12 cellular contexts compared by ENCODE assay signal in the genomic region with DNA sequence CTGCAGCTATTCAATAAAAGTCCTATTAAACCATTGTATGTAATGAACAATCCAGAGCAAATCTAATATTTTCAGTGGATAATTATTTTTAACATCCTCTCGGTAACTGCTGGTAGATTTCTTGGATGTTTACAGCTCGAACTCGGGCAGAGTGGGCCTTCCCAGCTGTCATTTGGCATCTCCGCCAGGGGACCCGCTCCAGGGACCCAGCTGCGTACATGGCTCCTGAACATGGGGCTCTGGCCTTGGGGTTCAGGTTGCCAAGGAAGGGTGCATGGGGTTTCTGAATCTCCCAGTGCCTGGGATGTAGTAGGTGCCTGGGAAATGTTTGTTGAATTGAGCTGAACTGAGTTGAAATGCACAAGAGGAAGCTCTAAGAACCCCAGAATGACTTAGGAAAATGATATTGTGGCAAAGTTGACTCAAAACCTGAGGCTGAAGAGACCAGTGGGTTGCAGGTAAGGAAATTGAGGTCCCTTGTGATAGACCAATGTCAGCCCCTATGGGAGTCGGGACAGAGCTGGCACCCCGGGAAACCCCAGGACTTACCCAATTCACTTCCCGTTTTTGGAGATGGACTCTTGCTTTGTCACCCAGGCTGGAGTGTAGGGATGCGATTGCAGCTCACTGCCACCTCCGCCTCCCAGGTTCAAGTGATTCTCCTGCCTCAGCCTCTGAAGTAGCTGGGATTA.
DNase-seq lines count a peak whose midpoint lies in the region; ATAC-seq, FAIRE-seq and TF ChIP-seq lines count a peak whose summit lies in the region.
"Had no signal": no experiment of that assay in that cellular context is flagged by ENCODE, and none has a peak within 500 bp of the region (broad histone marks: within the 10 kb centered on the region; RNA-seq: fewer than 3 reads in every experiment).

No MANE protein-coding gene starts in this region.

- TF ChIP-seq POLR2A in heart left ventricle (IDR thresholded peaks at IDR 0.05) = no peak
- TF ChIP-seq POLR2A in tibial nerve (IDR thresholded peaks at IDR 0.05) = no peak
- no peak for TF ChIP-seq POLR2A in HepG2 (IDR thresholded peaks at IDR 0.05; ENCODE audit: insufficient read depth in 1 of 2, low read depth in 2 of 2, low read length in 2 of 2)

- H3K36me3 ChIP-seq in heart left ventricle (no peaks in the 10 kb centered on the region), adipocyte (ENCODE audit: control insufficient read depth, insufficient read depth, low read length, severe bottlenecking) (no peaks in the 10 kb centered on the region), muscle layer of duodenum (ENCODE audit: control insufficient read depth in 1 of 2, insufficient read depth in 2 of 2, low read length in 2 of 2) (no peaks in the 10 kb centered on the region), tibial nerve (no peaks in the 10 kb centered on the region), HepG2 (replicated peaks in 1 of 2; ENCODE audit: control insufficient read depth in 1 of 2, insufficient read depth in 2 of 2, low read length in 2 of 2) (peaks cover 0 to 3% of the 10 kb centered on the region in 2 experiments; a peak in 1 of 5 replicates)

- peak overlapping the region in 9 of 12 donors; percentile 26 to 70 (median 52) for H3K27ac ChIP-seq in heart left ventricle
- no peak overlapping the region for H3K27ac ChIP-seq in muscle layer of duodenum (ENCODE audit: low read length)
- peak overlapping the region in 3 of 4 donors; percentile 15 to 70 (median 66) for H3K27ac ChIP-seq in tibial nerve
- H3K27ac ChIP-seq in HepG2 (ENCODE audit: extremely low read length, insufficient read depth, low read length) = no peak overlapping the region

- peak overlapping the region in 6 of 12 donors; percentile 28 to 43 (median 33) for H3K4me3 ChIP-seq in heart left ventricle
- H3K4me3 ChIP-seq in adipocyte (ENCODE audit: low read length) = peak overlapping the region; percentile 74
- H3K4me3 ChIP-seq in muscle layer of duodenum (ENCODE audit: low read depth in 1 of 2, low read length in 2 of 2) = peak overlapping the region; percentile 30 to 58
- peak overlapping the region in 1 of 4 donors; percentile 35 for H3K4me3 ChIP-seq in tibial nerve
- H3K4me3 ChIP-seq in HepG2 (replicated peaks in 1 of 3; ENCODE audit: insufficient read depth in 1 of 3, low read depth in 2 of 3, low read length in 3 of 3) = no peak overlapping the region
- H3K4me3 ChIP-seq: A549 had no signal

- no peak overlapping the region for H2AFZ ChIP-seq in HepG2 (ENCODE audit: low read length)

- POLR2A ChIA-PET in HepG2 (lab: Yijun Ruan, JAX) = no interaction called here

- no peaks in the 10 kb centered on the region for H3K79me2 ChIP-seq in HepG2 (ENCODE audit: insufficient read depth, low read length)

- in situ Hi-C loops in HepG2 (cut with HindIII; ENCODE audit: extremely low pct_ligation_motif_present, low pct_unique_long_range_greater_than_20kb) = no loop called here

- no TSS peak for BruUV-seq in HepG2 (replicated peaks; lab: Mats Ljungman, UMichigan)

- H4K20me1 ChIP-seq in HepG2 (ENCODE audit: insufficient read depth, low read length) = no peaks in the 10 kb centered on the region

- H3K27me3 ChIP-seq in heart left ventricle (no peaks in the 10 kb centered on the region), adipocyte (replicated peaks; ENCODE audit: control insufficient read depth, insufficient read depth, low read length) (no peaks in the 10 kb centered on the region), muscle layer of duodenum (ENCODE audit: low read depth, low read length) (no peaks in the 10 kb centered on the region), tibial nerve (no peaks in the 10 kb centered on the region), HepG2 (ENCODE audit: control insufficient read depth in 1 of 2, insufficient read depth in 2 of 2, low read length in 2 of 2) (no peaks in the 10 kb centered on the region)
- H3K27me3 ChIP-seq: spleen had no signal

- no peak for FAIRE-seq in HepG2 (lab: Jason Lieb, UNC)
- FAIRE-seq: A549 had no signal

- CTCF ChIA-PET in HepG2 (lab: Yijun Ruan, JAX; ENCODE audit: low intra/inter-chr PET ratio, low total read pairs) = no interaction called here

- H3K9ac ChIP-seq in adipocyte (ENCODE audit: low read length) (peak overlapping the region; percentile 17), HepG2 (ENCODE audit: insufficient read depth, low read depth, low read length) (no peak overlapping the region)

- WGBS in heart left ventricle, 4 donors = 75 to 81% (median 80%) methylated on average over 11 of the region's 11 CpGs
- 68% methylated on average over 11 of the region's 11 CpGs for WGBS in tibial nerve, 2 donors
- WGBS in HepG2 (ENCODE audit: low lambda C conversion rate) = 90% methylated on average over 11 of the region's 11 CpGs

- no peak for TF ChIP-seq RAD21 in HepG2 (CRISPR knock-in tag; IDR thresholded peaks at IDR 0.05)

- TF ChIP-seq CTCF in heart left ventricle (IDR thresholded peaks at IDR 0.05) (no peak), tibial nerve (IDR thresholded peaks at IDR 0.05) (no peak), HepG2 (CRISPR knock-in tag; IDR thresholded peaks at IDR 0.05) (no peak)

- intact Hi-C loops in heart left ventricle (cut with DNase I) = no loop called here
- intact Hi-C loops in Right ventricle myocardium superior (cut with DNase I) = no loop called here
- intact Hi-C loops in HepG2 (cut with micrococcal nuclease; ENCODE audit: unreplicated experiment) = no loop called here

- DNase-seq in heart left ventricle (no peak), Right ventricle myocardium superior (no peak), adipocyte (ENCODE audit: low read depth) (no peak), tibial nerve (ENCODE audit: low spot score in 2 of 2) (no peak), HepG2 (ENCODE audit: low spot score) (no peak), iPS-NIHi7 (ENCODE audit: extremely low spot score) (no peak), hippocampal formation (lab: John Stamatoyannopoulos, UW) (no peak)
- DNase-seq: activated CD4-positive, alpha-beta memory T cell treated with anti-CD3 and anti-CD28 coated beads, Interleukin-2, amount 10 ng/mL, durations not matched to agents 7 days and 5 days; activated gamma-delta T cell; spleen had no signal

- ATAC-seq in heart left ventricle (no peak), Right ventricle myocardium superior (ENCODE audit: poor library complexity) (no peak), HepG2 (no peak)
- ATAC-seq: A549 had no signal

- peaks cover 0 to 44% (median 19%) of the 10 kb centered on the region in 12 donors for H3K4me1 ChIP-seq in heart left ventricle
- peaks cover 15% of the 10 kb centered on the region for H3K4me1 ChIP-seq in adipocyte (ENCODE audit: control insufficient read depth, insufficient read depth, low read length)
- H3K4me1 ChIP-seq in muscle layer of duodenum (ENCODE audit: control insufficient read depth in 1 of 2, insufficient read depth in 2 of 2, low read length in 2 of 2) = peaks cover 8 to 17% of the 10 kb centered on the region in 2 donors
- H3K4me1 ChIP-seq in tibial nerve = peaks cover 0 to 28% (median 9%) of the 10 kb centered on the region in 4 donors
- peaks cover 10% of the 10 kb centered on the region for H3K4me1 ChIP-seq in HepG2 (ENCODE audit: insufficient read depth, low read length)

- TF ChIP-seq EP300 in tibial nerve (IDR thresholded peaks at IDR 0.05) (no peak), HepG2 (IDR thresholded peaks at IDR 0.05; ENCODE audit: low read depth in 2 of 2, low read length in 2 of 2) (no peak), HepG2 (CRISPR knock-in tag; IDR thresholded peaks at IDR 0.05; ENCODE audit: borderline replicate concordance) (no peak)

- H3K9me3 ChIP-seq in heart left ventricle (no peaks in the 10 kb centered on the region), adipocyte (ENCODE audit: control insufficient read depth, low read length) (no peaks in the 10 kb centered on the region), muscle layer of duodenum (ENCODE audit: control insufficient read depth in 1 of 2, low read length in 2 of 2) (no peaks in the 10 kb centered on the region), tibial nerve (no peaks in the 10 kb centered on the region), HepG2 (ENCODE audit: low read length) (no peaks in the 10 kb centered on the region)
- H3K9me3 ChIP-seq: A549, spleen had no signal

- H3K4me2 ChIP-seq in HepG2 (ENCODE audit: low read depth, low read length) = no peak overlapping the region
- H3K4me2 ChIP-seq: A549 had no signal

TF ChIP-seq in HepG2, 621 proteins besides CTCF, POLR2A, EP300 and RAD21:
- no peak for TF ChIP-seq MTF1 (CRISPR knock-in tag; IDR thresholded peaks at IDR 0.05)
- TF ChIP-seq, protein P1, sequence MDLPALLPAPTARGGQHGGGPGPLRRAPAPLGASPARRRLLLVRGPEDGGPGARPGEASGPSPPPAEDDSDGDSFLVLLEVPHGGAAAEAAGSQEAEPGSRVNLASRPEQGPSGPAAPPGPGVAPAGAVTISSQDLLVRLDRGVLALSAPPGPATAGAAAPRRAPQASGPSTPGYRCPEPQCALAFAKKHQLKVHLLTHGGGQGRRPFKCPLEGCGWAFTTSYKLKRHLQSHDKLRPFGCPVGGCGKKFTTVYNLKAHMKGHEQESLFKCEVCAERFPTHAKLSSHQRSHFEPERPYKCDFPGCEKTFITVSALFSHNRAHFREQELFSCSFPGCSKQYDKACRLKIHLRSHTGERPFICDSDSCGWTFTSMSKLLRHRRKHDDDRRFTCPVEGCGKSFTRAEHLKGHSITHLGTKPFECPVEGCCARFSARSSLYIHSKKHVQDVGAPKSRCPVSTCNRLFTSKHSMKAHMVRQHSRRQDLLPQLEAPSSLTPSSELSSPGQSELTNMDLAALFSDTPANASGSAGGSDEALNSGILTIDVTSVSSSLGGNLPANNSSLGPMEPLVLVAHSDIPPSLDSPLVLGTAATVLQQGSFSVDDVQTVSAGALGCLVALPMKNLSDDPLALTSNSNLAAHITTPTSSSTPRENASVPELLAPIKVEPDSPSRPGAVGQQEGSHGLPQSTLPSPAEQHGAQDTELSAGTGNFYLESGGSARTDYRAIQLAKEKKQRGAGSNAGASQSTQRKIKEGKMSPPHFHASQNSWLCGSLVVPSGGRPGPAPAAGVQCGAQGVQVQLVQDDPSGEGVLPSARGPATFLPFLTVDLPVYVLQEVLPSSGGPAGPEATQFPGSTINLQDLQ (CRISPR knock-in tag; IDR thresholded peaks at IDR 0.05) = no peak

Comparison
In these comparisons a context has a peak if more than half of its experiments do, and no peak if none do; other contexts are left out.
1. H3K27ac ChIP-seq: peak in heart left ventricle (9 of 12) and tibial nerve (3 of 4); none in muscle layer of duodenum (single experiment) and HepG2 (single experiment).
2. H3K4me3 ChIP-seq: peak in adipocyte (single experiment) and muscle layer of duodenum (2 of 2); none in HepG2 (0 of 3).